ENCODE assay signal across 1 cellular context in genomic region chr5:124627815-124628214, GRCh38.
TF ChIP-seq lines count a peak whose summit lies in the region.

No MANE protein-coding gene starts in this region.

TF ChIP-seq in HCT116, 20 proteins besides CTCF, POLR2A, EP300 and RAD21 (continued from another document):
- TF ChIP-seq ZNF274 (IDR thresholded peaks at IDR 0.05; ENCODE audit: low read depth, low read length) (no peak), POLR2AphosphoS5 (IDR thresholded peaks at IDR 0.05; ENCODE audit: low read depth, low read length) (no peak), EZH2 (IDR thresholded peaks at IDR 0.05) (no peak), EGR1 (IDR thresholded peaks at IDR 0.05; ENCODE audit: low read depth) (no peak), SP1 (IDR thresholded peaks at IDR 0.05; ENCODE audit: low read depth) (no peak), SIN3A (IDR thresholded peaks at IDR 0.05; ENCODE audit: low read depth) (no peak), YY1 (IDR thresholded peaks at IDR 0.05; ENCODE audit: extremely low read depth, insufficient replicate concordance, low read depth, low read length) (no peak), CEBPB (IDR thresholded peaks at IDR 0.05; ENCODE audit: low read depth) (no peak), ELF1 (IDR thresholded peaks at IDR 0.05; ENCODE audit: borderline replicate concordance, low read depth) (no peak), ATF3 (IDR thresholded peaks at IDR 0.05) (no peak)
